1 cellular context compared by ENCODE assay signal in genomic region chr16:74699666-74700065, GRCh38.
TF ChIP-seq lines count a peak whose summit lies in the region.

No MANE protein-coding gene starts in this region.

TF ChIP-seq in HepG2, 621 proteins besides CTCF, POLR2A, EP300 and RAD21:
- no peak for TF ChIP-seq GABPB1 (CRISPR knock-in tag; IDR thresholded peaks at IDR 0.05)
- 0 out of 2 replicates have a peak, but pooled peaks have one; percentile 17 for TF ChIP-seq TIGD3 (CRISPR knock-in tag; IDR thresholded peaks at IDR 0.05; ENCODE audit: borderline replicate concordance)
- peak; percentile 12; the same call in 1 of the 2 replicates for TF ChIP-seq ZNF460 (CRISPR knock-in tag; IDR thresholded peaks at IDR 0.05; ENCODE audit: borderline replicate concordance)
- no peak for TF ChIP-seq TCF12 (IDR thresholded peaks at IDR 0.05)
- TF ChIP-seq TCF12 (CRISPR knock-in tag; IDR thresholded peaks at IDR 0.05): 0 out of 2 replicates have a peak, but pooled peaks have one; percentile 1
- no peak for TF ChIP-seq ZNF800 (CRISPR knock-in tag; IDR thresholded peaks at IDR 0.05)
- TF ChIP-seq ZFP90 (CRISPR knock-in tag; IDR thresholded peaks at IDR 0.05; ENCODE audit: borderline replicate concordance): peak; percentile 81
TF ChIP-seq in HepG2: peak in this region for 4.
